Comparison of ENCODE assay signal across 1 cellular context in the genomic region with DNA sequence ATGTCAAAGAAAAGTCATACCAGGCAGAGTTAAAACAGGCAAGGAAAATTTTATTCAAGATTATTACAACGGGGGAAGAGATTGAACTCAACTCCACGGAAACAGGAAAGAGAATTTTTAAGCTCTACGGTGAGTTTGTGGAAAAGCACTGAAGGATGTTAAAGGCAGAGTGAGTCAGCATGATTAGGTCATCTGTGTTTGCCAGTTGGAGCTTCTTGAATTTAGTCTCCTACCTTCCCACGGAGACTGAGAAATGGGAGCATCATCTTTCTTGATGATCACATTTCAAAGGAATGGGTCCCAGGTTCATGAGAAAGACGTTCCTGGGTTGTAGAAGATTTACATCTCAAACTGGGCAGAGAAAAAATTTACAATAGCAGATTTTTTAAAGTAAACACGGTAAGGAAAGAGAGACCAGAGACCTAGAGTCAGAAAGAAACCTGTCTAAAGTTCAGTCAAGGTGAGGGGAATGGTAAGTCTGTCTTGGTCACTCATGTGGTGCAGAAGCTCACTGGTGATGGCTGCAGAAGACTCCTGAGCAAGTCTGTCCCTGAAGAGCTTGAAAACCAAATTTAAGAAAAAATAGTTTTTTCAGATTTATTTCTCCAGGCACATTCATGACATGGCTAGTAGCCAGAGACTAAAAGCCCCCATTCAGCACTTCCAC.
TF ChIP-seq lines count a peak whose summit lies in the region.

No MANE protein-coding gene starts in this region.

TF ChIP-seq in HEK293, 187 proteins besides CTCF, POLR2A, EP300 and RAD21 (continued from another document):
- TF ChIP-seq ZSCAN16 (tag by site-specific recombination; IDR thresholded peaks at IDR 0.05), result no peak
TF ChIP-seq in HEK293: peak in this region for 7.
